Comparison of ENCODE assay signal across 1 cellular context in the genomic region with DNA sequence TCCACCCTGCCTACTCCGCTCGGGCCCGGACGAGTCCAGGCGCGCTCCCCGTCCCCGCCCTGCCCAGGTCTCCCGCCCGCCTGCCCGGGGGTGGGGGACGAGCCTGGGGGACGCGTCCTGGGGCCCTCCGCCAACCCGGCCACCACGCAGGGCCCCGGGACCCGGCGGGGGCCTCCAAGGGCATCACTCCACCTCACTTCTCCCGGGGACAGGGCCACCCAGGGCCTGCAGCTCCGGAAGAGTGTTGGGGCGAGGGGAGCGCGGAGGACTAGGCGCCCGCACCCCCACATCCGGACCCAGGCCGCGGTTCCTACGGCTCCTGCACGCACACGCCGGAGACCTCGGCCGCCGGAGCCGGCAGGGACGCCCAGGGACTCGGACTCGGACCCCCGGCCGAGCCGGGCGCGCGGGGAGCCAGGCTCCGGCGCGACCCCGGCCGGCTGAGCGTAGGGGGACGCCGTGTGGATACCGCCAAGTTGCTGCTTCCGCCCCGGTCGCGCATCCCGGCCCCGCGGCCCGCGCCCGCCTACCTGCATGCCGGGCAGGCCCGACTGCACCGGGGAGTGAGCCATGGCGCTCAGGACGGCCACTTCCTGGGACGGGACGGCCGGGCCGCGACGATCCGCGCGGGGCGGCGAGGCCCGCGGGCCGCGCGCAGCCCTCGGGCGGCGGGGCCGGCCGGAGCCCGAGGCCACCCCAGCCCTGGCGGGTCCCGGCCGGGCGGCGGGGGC.
A peak's percentile ranks its signal among the peaks of the same experiment; 100 is the strongest.
TF ChIP-seq lines count a peak whose summit lies in the region.

No MANE protein-coding gene starts in this region.

TF ChIP-seq in HepG2, 621 proteins besides CTCF, POLR2A, EP300 and RAD21 (continued from another document and continues in another):
- TF ChIP-seq, protein P1, sequence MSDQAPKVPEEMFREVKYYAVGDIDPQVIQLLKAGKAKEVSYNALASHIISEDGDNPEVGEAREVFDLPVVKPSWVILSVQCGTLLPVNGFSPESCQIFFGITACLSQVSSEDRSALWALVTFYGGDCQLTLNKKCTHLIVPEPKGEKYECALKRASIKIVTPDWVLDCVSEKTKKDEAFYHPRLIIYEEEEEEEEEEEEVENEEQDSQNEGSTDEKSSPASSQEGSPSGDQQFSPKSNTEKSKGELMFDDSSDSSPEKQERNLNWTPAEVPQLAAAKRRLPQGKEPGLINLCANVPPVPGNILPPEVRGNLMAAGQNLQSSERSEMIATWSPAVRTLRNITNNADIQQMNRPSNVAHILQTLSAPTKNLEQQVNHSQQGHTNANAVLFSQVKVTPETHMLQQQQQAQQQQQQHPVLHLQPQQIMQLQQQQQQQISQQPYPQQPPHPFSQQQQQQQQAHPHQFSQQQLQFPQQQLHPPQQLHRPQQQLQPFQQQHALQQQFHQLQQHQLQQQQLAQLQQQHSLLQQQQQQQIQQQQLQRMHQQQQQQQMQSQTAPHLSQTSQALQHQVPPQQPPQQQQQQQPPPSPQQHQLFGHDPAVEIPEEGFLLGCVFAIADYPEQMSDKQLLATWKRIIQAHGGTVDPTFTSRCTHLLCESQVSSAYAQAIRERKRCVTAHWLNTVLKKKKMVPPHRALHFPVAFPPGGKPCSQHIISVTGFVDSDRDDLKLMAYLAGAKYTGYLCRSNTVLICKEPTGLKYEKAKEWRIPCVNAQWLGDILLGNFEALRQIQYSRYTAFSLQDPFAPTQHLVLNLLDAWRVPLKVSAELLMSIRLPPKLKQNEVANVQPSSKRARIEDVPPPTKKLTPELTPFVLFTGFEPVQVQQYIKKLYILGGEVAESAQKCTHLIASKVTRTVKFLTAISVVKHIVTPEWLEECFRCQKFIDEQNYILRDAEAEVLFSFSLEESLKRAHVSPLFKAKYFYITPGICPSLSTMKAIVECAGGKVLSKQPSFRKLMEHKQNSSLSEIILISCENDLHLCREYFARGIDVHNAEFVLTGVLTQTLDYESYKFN (CRISPR knock-in tag; conservative IDR thresholded peaks at IDR 0.05), result no peak
- TF ChIP-seq, protein P2, sequence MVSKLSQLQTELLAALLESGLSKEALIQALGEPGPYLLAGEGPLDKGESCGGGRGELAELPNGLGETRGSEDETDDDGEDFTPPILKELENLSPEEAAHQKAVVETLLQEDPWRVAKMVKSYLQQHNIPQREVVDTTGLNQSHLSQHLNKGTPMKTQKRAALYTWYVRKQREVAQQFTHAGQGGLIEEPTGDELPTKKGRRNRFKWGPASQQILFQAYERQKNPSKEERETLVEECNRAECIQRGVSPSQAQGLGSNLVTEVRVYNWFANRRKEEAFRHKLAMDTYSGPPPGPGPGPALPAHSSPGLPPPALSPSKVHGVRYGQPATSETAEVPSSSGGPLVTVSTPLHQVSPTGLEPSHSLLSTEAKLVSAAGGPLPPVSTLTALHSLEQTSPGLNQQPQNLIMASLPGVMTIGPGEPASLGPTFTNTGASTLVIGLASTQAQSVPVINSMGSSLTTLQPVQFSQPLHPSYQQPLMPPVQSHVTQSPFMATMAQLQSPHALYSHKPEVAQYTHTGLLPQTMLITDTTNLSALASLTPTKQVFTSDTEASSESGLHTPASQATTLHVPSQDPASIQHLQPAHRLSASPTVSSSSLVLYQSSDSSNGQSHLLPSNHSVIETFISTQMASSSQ (IDR thresholded peaks at IDR 0.05; ENCODE audit: low read depth), result no peak
- TF ChIP-seq, protein P2 (CRISPR knock-in tag; IDR thresholded peaks at IDR 0.05; ENCODE audit: borderline replicate concordance), result no peak
- TF ChIP-seq ZNF558 (CRISPR knock-in tag; IDR thresholded peaks at IDR 0.05; ENCODE audit: borderline replicate concordance) (no peak), XBP1 (CRISPR knock-in tag; IDR thresholded peaks at IDR 0.05) (no peak), NR2C2 (CRISPR knock-in tag; IDR thresholded peaks at IDR 0.05; ENCODE audit: borderline replicate concordance) (no peak), JDP2 (CRISPR knock-in tag; IDR thresholded peaks at IDR 0.05; ENCODE audit: borderline replicate concordance) (no peak), MTF2 (CRISPR knock-in tag; IDR thresholded peaks at IDR 0.05; ENCODE audit: borderline replicate concordance) (no peak), ELF4 (CRISPR knock-in tag; IDR thresholded peaks at IDR 0.05; ENCODE audit: borderline replicate concordance) (no peak), TRIM24 (CRISPR knock-in tag; IDR thresholded peaks at IDR 0.05) (no peak), ZNF605 (CRISPR knock-in tag; IDR thresholded peaks at IDR 0.05) (no peak), SRSF9 (IDR thresholded peaks at IDR 0.05; ENCODE audit: borderline replicate concordance, insufficient read depth, low read depth, low read length, poor library complexity, severe bottlenecking) (no peak), ZNF569 (CRISPR knock-in tag; IDR thresholded peaks at IDR 0.05; ENCODE audit: borderline replicate concordance) (no peak), ZBTB7A (CRISPR knock-in tag; IDR thresholded peaks at IDR 0.05) (0 out of 2 replicates have a peak, but pooled peaks have one; percentile 15), GTF2F1 (IDR thresholded peaks at IDR 0.05; ENCODE audit: low read length) (no peak), ZNF790 (CRISPR knock-in tag; IDR thresholded peaks at IDR 0.05; ENCODE audit: borderline replicate concordance) (0 out of 2 replicates have a peak, but pooled peaks have one; percentile 57), ZNF674 (CRISPR knock-in tag; IDR thresholded peaks at IDR 0.05; ENCODE audit: low read depth) (no peak), ZNF772 (CRISPR knock-in tag; IDR thresholded peaks at IDR 0.05) (no peak), ZNF703 (CRISPR knock-in tag; IDR thresholded peaks at IDR 0.05; ENCODE audit: borderline replicate concordance) (no peak), MBNL3 (CRISPR knock-in tag; conservative IDR thresholded peaks at IDR 0.05) (no peak), POLR2AphosphoS5 (IDR thresholded peaks at IDR 0.05; ENCODE audit: low read depth, low read length) (no peak), ZNF451 (CRISPR knock-in tag; IDR thresholded peaks at IDR 0.05) (0 out of 2 replicates have a peak, but pooled peaks have one; percentile 51), GZF1 (CRISPR knock-in tag; IDR thresholded peaks at IDR 0.05) (no peak), ZNF350 (CRISPR knock-in tag; IDR thresholded peaks at IDR 0.05; ENCODE audit: borderline replicate concordance, low read depth) (no peak), TBL1XR1 (IDR thresholded peaks at IDR 0.05; ENCODE audit: borderline replicate concordance, low read length, partially characterized antibody) (no peak), ZNF256 (CRISPR knock-in tag; conservative IDR thresholded peaks at IDR 0.05) (no peak), NCOA1 (CRISPR knock-in tag; IDR thresholded peaks at IDR 0.05) (no peak), ZNF333 (CRISPR knock-in tag; IDR thresholded peaks at IDR 0.05; ENCODE audit: borderline replicate concordance) (no peak)
- TF ChIP-seq, protein P3, sequence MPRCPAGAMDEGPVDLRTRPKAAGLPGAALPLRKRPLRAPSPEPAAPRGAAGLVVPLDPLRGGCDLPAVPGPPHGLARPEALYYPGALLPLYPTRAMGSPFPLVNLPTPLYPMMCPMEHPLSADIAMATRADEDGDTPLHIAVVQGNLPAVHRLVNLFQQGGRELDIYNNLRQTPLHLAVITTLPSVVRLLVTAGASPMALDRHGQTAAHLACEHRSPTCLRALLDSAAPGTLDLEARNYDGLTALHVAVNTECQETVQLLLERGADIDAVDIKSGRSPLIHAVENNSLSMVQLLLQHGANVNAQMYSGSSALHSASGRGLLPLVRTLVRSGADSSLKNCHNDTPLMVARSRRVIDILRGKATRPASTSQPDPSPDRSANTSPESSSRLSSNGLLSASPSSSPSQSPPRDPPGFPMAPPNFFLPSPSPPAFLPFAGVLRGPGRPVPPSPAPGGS (CRISPR knock-in tag; IDR thresholded peaks at IDR 0.05), result no peak
- TF ChIP-seq, protein P4, sequence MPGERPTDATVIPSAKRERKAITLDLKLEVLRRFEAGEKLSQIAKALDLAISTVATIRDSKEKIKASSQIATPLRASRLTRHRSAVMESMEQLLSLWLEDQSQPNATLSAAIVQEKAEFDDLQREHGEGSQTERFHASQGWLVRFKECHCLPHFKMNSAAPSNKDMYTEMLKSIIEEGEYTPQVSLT (CRISPR knock-in tag; IDR thresholded peaks at IDR 0.05; ENCODE audit: borderline replicate concordance, low read depth), result no peak
- TF ChIP-seq, protein P5, sequence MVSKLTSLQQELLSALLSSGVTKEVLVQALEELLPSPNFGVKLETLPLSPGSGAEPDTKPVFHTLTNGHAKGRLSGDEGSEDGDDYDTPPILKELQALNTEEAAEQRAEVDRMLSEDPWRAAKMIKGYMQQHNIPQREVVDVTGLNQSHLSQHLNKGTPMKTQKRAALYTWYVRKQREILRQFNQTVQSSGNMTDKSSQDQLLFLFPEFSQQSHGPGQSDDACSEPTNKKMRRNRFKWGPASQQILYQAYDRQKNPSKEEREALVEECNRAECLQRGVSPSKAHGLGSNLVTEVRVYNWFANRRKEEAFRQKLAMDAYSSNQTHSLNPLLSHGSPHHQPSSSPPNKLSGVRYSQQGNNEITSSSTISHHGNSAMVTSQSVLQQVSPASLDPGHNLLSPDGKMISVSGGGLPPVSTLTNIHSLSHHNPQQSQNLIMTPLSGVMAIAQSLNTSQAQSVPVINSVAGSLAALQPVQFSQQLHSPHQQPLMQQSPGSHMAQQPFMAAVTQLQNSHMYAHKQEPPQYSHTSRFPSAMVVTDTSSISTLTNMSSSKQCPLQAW (CRISPR knock-in tag; IDR thresholded peaks at IDR 0.05), result no peak
- TF ChIP-seq, protein P6, sequence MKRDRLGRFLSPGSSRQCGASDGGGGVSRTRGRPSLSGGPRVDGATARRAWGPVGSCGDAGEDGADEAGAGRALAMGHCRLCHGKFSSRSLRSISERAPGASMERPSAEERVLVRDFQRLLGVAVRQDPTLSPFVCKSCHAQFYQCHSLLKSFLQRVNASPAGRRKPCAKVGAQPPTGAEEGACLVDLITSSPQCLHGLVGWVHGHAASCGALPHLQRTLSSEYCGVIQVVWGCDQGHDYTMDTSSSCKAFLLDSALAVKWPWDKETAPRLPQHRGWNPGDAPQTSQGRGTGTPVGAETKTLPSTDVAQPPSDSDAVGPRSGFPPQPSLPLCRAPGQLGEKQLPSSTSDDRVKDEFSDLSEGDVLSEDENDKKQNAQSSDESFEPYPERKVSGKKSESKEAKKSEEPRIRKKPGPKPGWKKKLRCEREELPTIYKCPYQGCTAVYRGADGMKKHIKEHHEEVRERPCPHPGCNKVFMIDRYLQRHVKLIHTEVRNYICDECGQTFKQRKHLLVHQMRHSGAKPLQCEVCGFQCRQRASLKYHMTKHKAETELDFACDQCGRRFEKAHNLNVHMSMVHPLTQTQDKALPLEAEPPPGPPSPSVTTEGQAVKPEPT (CRISPR knock-in tag; IDR thresholded peaks at IDR 0.05; ENCODE audit: low read depth), result no peak
- TF ChIP-seq, protein P7, sequence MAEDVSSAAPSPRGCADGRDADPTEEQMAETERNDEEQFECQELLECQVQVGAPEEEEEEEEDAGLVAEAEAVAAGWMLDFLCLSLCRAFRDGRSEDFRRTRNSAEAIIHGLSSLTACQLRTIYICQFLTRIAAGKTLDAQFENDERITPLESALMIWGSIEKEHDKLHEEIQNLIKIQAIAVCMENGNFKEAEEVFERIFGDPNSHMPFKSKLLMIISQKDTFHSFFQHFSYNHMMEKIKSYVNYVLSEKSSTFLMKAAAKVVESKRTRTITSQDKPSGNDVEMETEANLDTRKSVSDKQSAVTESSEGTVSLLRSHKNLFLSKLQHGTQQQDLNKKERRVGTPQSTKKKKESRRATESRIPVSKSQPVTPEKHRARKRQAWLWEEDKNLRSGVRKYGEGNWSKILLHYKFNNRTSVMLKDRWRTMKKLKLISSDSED (CRISPR knock-in tag; IDR thresholded peaks at IDR 0.05), result 0 out of 2 replicates have a peak, but pooled peaks have one; percentile 18
- TF ChIP-seq, protein P8, sequence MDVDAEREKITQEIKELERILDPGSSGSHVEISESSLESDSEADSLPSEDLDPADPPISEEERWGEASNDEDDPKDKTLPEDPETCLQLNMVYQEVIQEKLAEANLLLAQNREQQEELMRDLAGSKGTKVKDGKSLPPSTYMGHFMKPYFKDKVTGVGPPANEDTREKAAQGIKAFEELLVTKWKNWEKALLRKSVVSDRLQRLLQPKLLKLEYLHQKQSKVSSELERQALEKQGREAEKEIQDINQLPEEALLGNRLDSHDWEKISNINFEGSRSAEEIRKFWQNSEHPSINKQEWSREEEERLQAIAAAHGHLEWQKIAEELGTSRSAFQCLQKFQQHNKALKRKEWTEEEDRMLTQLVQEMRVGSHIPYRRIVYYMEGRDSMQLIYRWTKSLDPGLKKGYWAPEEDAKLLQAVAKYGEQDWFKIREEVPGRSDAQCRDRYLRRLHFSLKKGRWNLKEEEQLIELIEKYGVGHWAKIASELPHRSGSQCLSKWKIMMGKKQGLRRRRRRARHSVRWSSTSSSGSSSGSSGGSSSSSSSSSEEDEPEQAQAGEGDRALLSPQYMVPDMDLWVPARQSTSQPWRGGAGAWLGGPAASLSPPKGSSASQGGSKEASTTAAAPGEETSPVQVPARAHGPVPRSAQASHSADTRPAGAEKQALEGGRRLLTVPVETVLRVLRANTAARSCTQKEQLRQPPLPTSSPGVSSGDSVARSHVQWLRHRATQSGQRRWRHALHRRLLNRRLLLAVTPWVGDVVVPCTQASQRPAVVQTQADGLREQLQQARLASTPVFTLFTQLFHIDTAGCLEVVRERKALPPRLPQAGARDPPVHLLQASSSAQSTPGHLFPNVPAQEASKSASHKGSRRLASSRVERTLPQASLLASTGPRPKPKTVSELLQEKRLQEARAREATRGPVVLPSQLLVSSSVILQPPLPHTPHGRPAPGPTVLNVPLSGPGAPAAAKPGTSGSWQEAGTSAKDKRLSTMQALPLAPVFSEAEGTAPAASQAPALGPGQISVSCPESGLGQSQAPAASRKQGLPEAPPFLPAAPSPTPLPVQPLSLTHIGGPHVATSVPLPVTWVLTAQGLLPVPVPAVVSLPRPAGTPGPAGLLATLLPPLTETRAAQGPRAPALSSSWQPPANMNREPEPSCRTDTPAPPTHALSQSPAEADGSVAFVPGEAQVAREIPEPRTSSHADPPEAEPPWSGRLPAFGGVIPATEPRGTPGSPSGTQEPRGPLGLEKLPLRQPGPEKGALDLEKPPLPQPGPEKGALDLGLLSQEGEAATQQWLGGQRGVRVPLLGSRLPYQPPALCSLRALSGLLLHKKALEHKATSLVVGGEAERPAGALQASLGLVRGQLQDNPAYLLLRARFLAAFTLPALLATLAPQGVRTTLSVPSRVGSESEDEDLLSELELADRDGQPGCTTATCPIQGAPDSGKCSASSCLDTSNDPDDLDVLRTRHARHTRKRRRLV (CRISPR knock-in tag; IDR thresholded peaks at IDR 0.05), result no peak
- TF ChIP-seq, protein P9, sequence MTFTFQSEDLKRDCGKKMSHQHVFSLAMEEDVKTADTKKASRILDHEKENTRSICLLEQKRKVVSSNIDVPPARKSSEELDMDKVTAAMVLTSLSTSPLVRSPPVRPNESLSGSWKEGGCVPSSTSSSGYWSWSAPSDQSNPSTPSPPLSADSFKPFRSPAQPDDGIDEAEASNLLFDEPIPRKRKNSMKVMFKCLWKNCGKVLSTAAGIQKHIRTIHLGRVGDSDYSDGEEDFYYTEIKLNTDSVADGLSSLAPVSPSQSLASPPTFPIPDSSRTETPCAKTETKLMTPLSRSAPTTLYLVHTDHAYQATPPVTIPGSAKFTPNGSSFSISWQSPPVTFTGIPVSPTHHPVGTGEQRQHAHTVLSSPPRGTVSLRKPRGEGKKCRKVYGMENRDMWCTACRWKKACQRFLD (CRISPR knock-in tag; IDR thresholded peaks at IDR 0.05; ENCODE audit: borderline replicate concordance), result no peak
